ENCODE assay signal across 18 cellular contexts in genomic region chr16:1325261-1325660, GRCh38. TPM values are rescaled to one million over a fixed set of nuclear protein-coding genes. Genes with fewer than 3 reads are reported as not detected.
DNase-seq lines count a peak whose midpoint lies in the region; ATAC-seq and TF ChIP-seq lines count a peak whose summit lies in the region.
"Had no signal": no experiment of that assay in that cellular context is flagged by ENCODE, and none has a peak within 500 bp of the region (broad histone marks: within the 10 kb centered on the region; RNA-seq: fewer than 3 reads in every experiment).

No MANE protein-coding gene starts in this region.

- no peak overlapping the region for H3K4me3 Mint-ChIP-seq in stimulated activated naive CD8-positive, alpha-beta T cell treated with anti-CD3 and anti-CD28 coated beads, Interleukin-15, amount 100 ng/mL, for 72 hours
- H3K4me3 Mint-ChIP-seq in memory B cell: peak overlapping the region; percentile 5

- no peak overlapping the region for H3K27ac Mint-ChIP-seq in stimulated activated naive CD8-positive, alpha-beta T cell treated with anti-CD3 and anti-CD28 coated beads, Interleukin-15, amount 100 ng/mL, for 72 hours
- peak overlapping the region; percentile 99 for H3K27ac Mint-ChIP-seq in memory B cell

- H3K4me1 ChIP-seq in Panc1 (ENCODE audit: control insufficient read depth, insufficient read depth, low read length) (no peaks in the 10 kb centered on the region), tibial artery (no peaks in the 10 kb centered on the region)

- CTCF ChIA-PET in Panc1 (lab: Charles Lee): no interaction called here

- TF ChIP-seq CTCF in Panc1 (IDR thresholded peaks at IDR 0.05): no peak
- no peak for TF ChIP-seq CTCF in tibial artery (IDR thresholded peaks at IDR 0.05)

- H3K36me3 ChIP-seq in Panc1 (ENCODE audit: control insufficient read depth, insufficient read depth, low read length) (peaks cover under 1% of the 10 kb centered on the region; the same call in 1 of the 2 replicates), tibial artery (peaks cover 46 to 77% (median 51%) of the 10 kb centered on the region in 3 donors)

- peak; percentile 1 for ATAC-seq in stimulated activated naive CD8-positive, alpha-beta T cell treated with anti-CD3 and anti-CD28 coated beads, Interleukin-15, amount 100 ng/mL, for 72 hours
- ATAC-seq in stimulated activated naive CD8-positive, alpha-beta T cell treated with anti-CD3 and anti-CD28 coated beads, Interleukin-15, Interleukin-2, amounts not matched to agents 100 U/mL and 50 U/mL, for 24 hours: no peak
- ATAC-seq in Panc1 (peak; percentile 30), memory B cell (ENCODE audit: low read depth) (no peak), HG03095 (IDR thresholded peaks at IDR 0.05; ENCODE audit: unreplicated experiment) (no peak)

- no peaks in the 10 kb centered on the region for H3K9me3 Mint-ChIP-seq in stimulated activated naive CD8-positive, alpha-beta T cell treated with anti-CD3 and anti-CD28 coated beads, Interleukin-15, amount 100 ng/mL, for 72 hours
- no peaks in the 10 kb centered on the region for H3K9me3 Mint-ChIP-seq in memory B cell

- no peaks in the 10 kb centered on the region for H3K4me1 Mint-ChIP-seq in stimulated activated naive CD8-positive, alpha-beta T cell treated with anti-CD3 and anti-CD28 coated beads, Interleukin-15, amount 100 ng/mL, for 72 hours
- peaks cover 7% of the 10 kb centered on the region for H3K4me1 Mint-ChIP-seq in memory B cell

- DNase-seq in stimulated activated naive CD8-positive, alpha-beta T cell treated with anti-CD3 and anti-CD28 coated beads, Interleukin-15, amount 100 ng/mL, for 72 hours: no peak
- DNase-seq in stimulated activated naive CD8-positive, alpha-beta T cell treated with anti-CD3 and anti-CD28 coated beads, Interleukin-15, Interleukin-2, amounts not matched to agents 100 U/mL and 50 U/mL, for 24 hours: no peak
- DNase-seq in Panc1 (ENCODE audit: low read depth, low spot score): no peak
- no peak for DNase-seq in memory B cell (ENCODE audit: low spot score in 2 of 2)
- DNase-seq in tibial artery: no peak
- DNase-seq in NCI-H2227 (lab: John Stamatoyannopoulos, UW; ENCODE audit: unreplicated experiment): no peak
- no peak for DNase-seq in OCI-M1 (lab: John Stamatoyannopoulos, UW)
- DNase-seq: GM23248, NCI-H1417, NCI-H187, NCI-H2107, NCI-H2227 treated with DMSO at 0.1 percent for 48 hours, NCI-H510A treated with DMSO at 0.1 percent for 48 hours, NCI-H774 had no signal

- no TSS peak for BruUV-seq in Panc1 (replicated peaks; lab: Mats Ljungman, UMichigan)

- intact Hi-C loops in Panc1 (cut with micrococcal nuclease; ENCODE audit: unreplicated experiment): no loop called here
- intact Hi-C loops in tibial artery (cut with DNase I; ENCODE audit: low total_unique reads): no loop called here

- no peak overlapping the region for H3K4me3 ChIP-seq in Panc1 (ENCODE audit: low read depth in 2 of 2, low read length in 2 of 2)
- H3K4me3 ChIP-seq in tibial artery: no peak overlapping the region
- H3K4me3 ChIP-seq: GM12878, GM23248 had no signal

- in situ Hi-C loops in Panc1 (cut with HindIII; ENCODE audit: low pct_unique_long_range_greater_than_20kb, low sequenced_read_pairs): no loop called here

- H3K27me3 Mint-ChIP-seq in stimulated activated naive CD8-positive, alpha-beta T cell treated with anti-CD3 and anti-CD28 coated beads, Interleukin-15, amount 100 ng/mL, for 72 hours: no peaks in the 10 kb centered on the region
- no peaks in the 10 kb centered on the region for H3K27me3 Mint-ChIP-seq in memory B cell

- H3K9me3 ChIP-seq in Panc1 (ENCODE audit: control insufficient read depth, insufficient read depth, low read depth, low read length) (no peaks in the 10 kb centered on the region), tibial artery (peaks cover 0 to 3% (median 3%) of the 10 kb centered on the region in 3 donors)

- peaks cover 11% of the 10 kb centered on the region for H3K36me3 Mint-ChIP-seq in memory B cell

- H3K27me3 ChIP-seq in Panc1 (ENCODE audit: control insufficient read depth, insufficient read depth, low read length) (no peaks in the 10 kb centered on the region), tibial artery (peaks cover 0 to 6% of the 10 kb centered on the region in 2 donors)

- H3K27ac ChIP-seq in Panc1 (ENCODE audit: low read length) (no peak overlapping the region), tibial artery (no peak overlapping the region)
- H3K27ac ChIP-seq: C4-2B, GM23248, KMS-11 had no signal

- POLR2A ChIA-PET in Panc1 (lab: Charles Lee): no interaction called here

RNA-seq across cellular contexts. Expression of gene BAIAP3, which starts 8.2 kb away (rescaled TPM):
- total RNA-seq in Panc1 (2021; ENCODE audit: unreplicated experiment): 9.4 TPM
- 8.2 TPM for polyA plus RNA-seq in Panc1 (2012; ENCODE audit: insufficient read length)

RNA-seq across cellular contexts. Expression of gene UBE2I, which starts 15.8 kb away (rescaled TPM):
- 198 TPM for total RNA-seq in Panc1 (2021; ENCODE audit: unreplicated experiment)
- 166 TPM for polyA plus RNA-seq in Panc1 (2012; ENCODE audit: insufficient read length)

RNA-seq across cellular contexts. Expression of gene TSR3, which starts 26.4 kb away (rescaled TPM):
- total RNA-seq in Panc1 (2021; ENCODE audit: unreplicated experiment): 89.7 TPM
- polyA plus RNA-seq in Panc1 (2012; ENCODE audit: insufficient read length): 149 TPM

RNA-seq across cellular contexts. Expression of gene GNPTG, which starts 26.5 kb away (rescaled TPM):
- 62.5 TPM for total RNA-seq in Panc1 (2021; ENCODE audit: unreplicated experiment)
- 83.3 TPM for polyA plus RNA-seq in Panc1 (2012; ENCODE audit: insufficient read length)

Comparison
In these comparisons a context has a peak if more than half of its experiments do, and no peak if none do; other contexts are left out.
1. ATAC-seq: peak in stimulated activated naive CD8-positive, alpha-beta T cell treated with anti-CD3 and anti-CD28 coated beads, Interleukin-15, amount 100 ng/mL, for 72 hours (single experiment) and Panc1 (single experiment); none in stimulated activated naive CD8-positive, alpha-beta T cell treated with anti-CD3 and anti-CD28 coated beads, Interleukin-15, Interleukin-2, amounts not matched to agents 100 U/mL and 50 U/mL, for 24 hours (single experiment), memory B cell (single experiment) and HG03095 (single experiment).